In genomic region chr10:119817991-119818888, GRCh38 we compare ENCODE assay signal across 8 cellular contexts. TPM values are rescaled to one million over a fixed set of nuclear protein-coding genes. Genes with fewer than 3 reads are reported as not detected.
DNase-seq lines count a peak whose midpoint lies in the region; ATAC-seq, FAIRE-seq and TF ChIP-seq lines count a peak whose summit lies in the region.

No MANE protein-coding gene starts in this region.

- DNase-seq in EH (ENCODE audit: low read depth) = peak; percentile 37
- peak; percentile 50 for DNase-seq in astrocyte (ENCODE audit: low read depth)
- peak; percentile 35 to 68 for DNase-seq in heart right ventricle
- DNase-seq in pancreas = peak; percentile 29 to 76 (median 52)
- DNase-seq in dedifferentiated amniotic fluid mesenchymal stem cell (ENCODE audit: extremely low spot score) = no peak
- DNase-seq in AML-193 (lab: John Stamatoyannopoulos, UW) = no peak
- DNase-seq in GM12892 (ENCODE audit: insufficient read length) = no peak

- WGBS in heart right ventricle, 2 donors = 63% methylated on average over 83 to 84 of the region's 84 CpGs
- 74 to 80% methylated on average over 79 to 84 of the region's 84 CpGs for WGBS in pancreas, 2 donors

- H3K4me3 ChIP-seq in astrocyte (ENCODE audit: insufficient read depth, low read depth, low read length) (peak overlapping the region; percentile 56), heart right ventricle (peak overlapping the region in 7 of 10 donors; percentile 8 to 37 (median 33)), pancreas (peak overlapping the region in 1 of 4 donors; percentile 6)

- no peaks in the 10 kb centered on the region for H3K9me3 ChIP-seq in astrocyte (ENCODE audit: insufficient read depth, low read depth, low read length)
- H3K9me3 ChIP-seq in heart right ventricle = peaks cover 0 to 3% (median 0%) of the 10 kb centered on the region in 11 donors
- no peaks in the 10 kb centered on the region for H3K9me3 ChIP-seq in pancreas

- peak overlapping the region; percentile 23 for H3K9ac ChIP-seq in astrocyte (ENCODE audit: low read length)

- H3K79me2 ChIP-seq in astrocyte (ENCODE audit: insufficient read depth, low read length) = peaks cover 6% of the 10 kb centered on the region

- no peaks in the 10 kb centered on the region for H3K27me3 ChIP-seq in astrocyte (ENCODE audit: insufficient read depth, low read length)
- H3K27me3 ChIP-seq in heart right ventricle = no peaks in the 10 kb centered on the region
- no peaks in the 10 kb centered on the region for H3K27me3 ChIP-seq in pancreas

- H3K36me3 Mint-ChIP-seq in astrocyte (ENCODE audit: low read depth, unreplicated experiment) = peaks cover 9% of the 10 kb centered on the region

- no peak for FAIRE-seq in astrocyte (lab: Jason Lieb, UNC)
- FAIRE-seq in pancreas (lab: Jason Lieb, UNC) = no peak
- FAIRE-seq in GM12892 (lab: Jason Lieb, UNC) = no peak

- peaks cover 5% of the 10 kb centered on the region for H3K36me3 ChIP-seq in astrocyte (ENCODE audit: insufficient read depth, low read length)
- H3K36me3 ChIP-seq in heart right ventricle = peaks cover 0 to 38% (median 10%) of the 10 kb centered on the region in 9 donors
- peaks cover 0 to 6% (median 0%) of the 10 kb centered on the region in 3 donors for H3K36me3 ChIP-seq in pancreas

- no peaks in the 10 kb centered on the region for H3K4me1 ChIP-seq in astrocyte (ENCODE audit: insufficient read depth, low read length)
- H3K4me1 ChIP-seq in heart right ventricle = peaks cover 0 to 9% (median 0%) of the 10 kb centered on the region in 9 donors
- no peaks in the 10 kb centered on the region for H3K4me1 ChIP-seq in pancreas

- no peak for TF ChIP-seq POLR2A in GM12892 (IDR thresholded peaks at IDR 0.05; ENCODE audit: low read depth, low read length)

- ATAC-seq in heart right ventricle = peak; percentile 48 to 82 (median 74)
- ATAC-seq in pancreas = peak in 3 of 4 donors; percentile 67 to 82 (median 72)
- ATAC-seq in GM18520 (IDR thresholded peaks at IDR 0.05; ENCODE audit: unreplicated experiment) = no peak

- H3K27ac ChIP-seq in astrocyte (ENCODE audit: low read depth, low read length) (no peak overlapping the region), heart right ventricle (no peak overlapping the region), pancreas (no peak overlapping the region)

- intact Hi-C loops in heart right ventricle (cut with DNase I) (loop anchor here in 1 of 10 donors (10.0 kb wide), 1 partner anchor 73 kb away; no protein-coding TSS in a partner anchor), pancreas (cut with DNase I) (no loop called here)

- H3K27me3 Mint-ChIP-seq in astrocyte (ENCODE audit: low read depth, unreplicated experiment) = no peaks in the 10 kb centered on the region

- H3K4me2 ChIP-seq in astrocyte (ENCODE audit: low read length) = peak overlapping the region; percentile 78

- no peak for TF ChIP-seq CTCF in astrocyte (IDR thresholded peaks at IDR 0.05; ENCODE audit: insufficient read depth, low read depth, low read length)
- TF ChIP-seq CTCF in heart right ventricle (IDR thresholded peaks at IDR 0.05) = no peak
- TF ChIP-seq CTCF in pancreas (IDR thresholded peaks at IDR 0.05) = no peak

- peak overlapping the region; percentile 86 for H3K4me3 Mint-ChIP-seq in astrocyte (ENCODE audit: unreplicated experiment)

- peak overlapping the region; percentile 67 for H2AFZ ChIP-seq in astrocyte (ENCODE audit: low read depth, low read length)

- no peaks in the 10 kb centered on the region for H3K9me3 Mint-ChIP-seq in astrocyte (ENCODE audit: unreplicated experiment)

- no peaks in the 10 kb centered on the region for H4K20me1 ChIP-seq in astrocyte (ENCODE audit: insufficient read depth, low read length)

- no peaks in the 10 kb centered on the region for H3K4me1 Mint-ChIP-seq in astrocyte (ENCODE audit: low read depth, unreplicated experiment)

- peak overlapping the region; percentile 36 for H3K27ac Mint-ChIP-seq in astrocyte (ENCODE audit: unreplicated experiment)

RNA-seq across cellular contexts. Expression of gene MCMBP, which starts 54.4 kb away (rescaled TPM):
- total RNA-seq in astrocyte (40.9 and 41.1 TPM in 2 replicates), heart right ventricle (10 to 100 TPM; 24.0 to 41.9 (median 27.9) TPM), pancreas (10 to 100 TPM; 13.6 to 22.8 (median 16.4) TPM)
- polyA plus RNA-seq in heart right ventricle (10 to 100 TPM in 1 of 2 donors, 1 to 10 TPM in 1; 9.2 to 24.3 TPM), pancreas (10 to 100 TPM in 1 of 2 donors, 1 to 10 TPM in 1; 7.5 to 14.4 TPM)
- polyA plus RNA-seq in GM12892 (2012; ENCODE audit: missing spikeins) = 57.4 TPM

Comparison
In these comparisons a context has a peak if more than half of its experiments do, and no peak if none do; other contexts are left out.
1. DNase-seq: peak in EH (single experiment), astrocyte (single experiment), heart right ventricle (2 of 2) and pancreas (6 of 6); none in dedifferentiated amniotic fluid mesenchymal stem cell (single experiment), AML-193 (0 of 2) and GM12892 (single experiment).